Comparison of ENCODE assay signal across 20 cellular contexts in the genomic region with DNA sequence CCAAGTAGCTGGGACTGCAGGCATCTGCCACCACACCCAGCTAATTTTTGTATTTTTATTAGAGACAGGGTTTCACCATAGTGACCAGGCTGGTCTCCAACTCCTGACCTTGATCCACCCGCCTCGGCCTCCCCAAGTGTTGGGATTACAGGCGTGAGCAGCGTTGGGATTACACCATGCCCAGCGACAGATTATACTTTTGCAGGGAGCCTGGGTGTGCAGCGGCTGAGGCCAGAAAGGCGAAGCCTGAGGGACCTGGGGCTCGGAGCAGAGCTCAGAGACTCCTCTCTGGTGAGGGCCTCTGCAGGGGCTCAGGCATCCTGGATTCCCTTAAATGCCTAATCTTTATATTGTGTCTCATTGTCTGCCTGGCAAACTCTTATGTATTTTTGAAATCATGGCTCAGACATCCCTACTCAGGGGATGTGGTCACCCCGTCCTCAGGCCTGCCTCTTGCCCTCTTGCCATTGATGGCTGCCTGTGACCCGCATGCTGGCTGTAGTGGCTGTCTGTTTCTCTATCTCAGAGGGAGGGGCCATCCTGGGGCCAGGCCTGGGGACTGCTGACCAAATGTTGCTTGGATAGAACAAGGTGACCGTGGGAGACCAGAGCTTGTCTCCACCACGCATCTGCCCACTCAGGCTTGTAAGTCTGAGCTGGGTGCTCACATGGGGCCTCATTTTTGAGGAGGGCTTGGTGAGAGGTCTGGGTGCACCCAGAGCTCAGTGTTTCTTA.
"Had no signal": no experiment of that assay in that cellular context is flagged by ENCODE, and none has a peak within 500 bp of the region (broad histone marks: within the 10 kb centered on the region; RNA-seq: fewer than 3 reads in every experiment).

No MANE protein-coding gene starts in this region.

- H3K27me3 ChIP-seq: body of pancreas, cardiac muscle cell had no signal

- H3K27ac ChIP-seq: body of pancreas, cardiac muscle cell, left lung had no signal

- DNase-seq: activated CD4-positive, alpha-beta T cell treated with anti-CD3 and anti-CD28 coated beads for 36 hours; activated CD4-positive, alpha-beta T cell treated with anti-CD3 and anti-CD28 coated beads, Interleukin-2, amount 50 U/mL, for 48 hours; activated CD8-positive, alpha-beta memory T cell treated with anti-CD3 and anti-CD28 coated beads, Interleukin-2, amount 50 U/mL, for 48 hours; activated naive CD4-positive, alpha-beta T cell treated with anti-CD3 and anti-CD28 coated beads, Interleukin-2, amount 50 U/mL, for 16 hours; activated naive CD8-positive, alpha-beta T cell treated with anti-CD3 and anti-CD28 coated beads, Interleukin-2, amount 50 U/mL, for 24 hours; activated T-cell treated with anti-CD3 and anti-CD28 coated beads, Interleukin-2, amount 50 U/mL, for 4 hours; anterior cingulate cortex; body of pancreas; effector CD4-positive, alpha-beta T cell; foreskin melanocyte; kidney; mammary epithelial cell; occipital lobe; stimulated activated CD4-positive, alpha-beta T cell treated with anti-CD3 and anti-CD28 coated beads, Interleukin-2, amount 100 ng/mL, for 48 hours; stimulated activated CD8-positive, alpha-beta memory T cell treated with anti-CD3 and anti-CD28 coated beads, Interleukin-4, amount 100 ng/mL, for 48 hours; stimulated activated naive B cell treated with anti-CD40 and anti-IgM and Interleukin-4, amounts not matched to agents 10 μg/mL and 1 μg/mL and 100 μg/mL, for 72 hours; T-helper 9 cell had no signal

- ATAC-seq: activated CD4-positive, alpha-beta T cell treated with anti-CD3 and anti-CD28 coated beads for 36 hours; activated naive CD8-positive, alpha-beta T cell treated with anti-CD3 and anti-CD28 coated beads, Interleukin-2, amount 50 U/mL, for 24 hours; activated T-cell treated with anti-CD3 and anti-CD28 coated beads, Interleukin-2, amount 50 U/mL, for 4 hours; body of pancreas; left lung; sciatic nerve; stimulated activated naive B cell treated with anti-CD40 and anti-IgM and Interleukin-4, amounts not matched to agents 10 μg/mL and 1 μg/mL and 100 μg/mL, for 72 hours had no signal

- H3K4me1 ChIP-seq: body of pancreas had no signal
